1 cellular context compared by ENCODE assay signal in genomic region chr3:25652921-25653320, GRCh38.
TF ChIP-seq lines count a peak whose summit lies in the region.

No MANE protein-coding gene starts in this region.

TF ChIP-seq in IMR-90, 13 proteins besides CTCF, POLR2A, EP300 and RAD21:
- no peak for TF ChIP-seq ELK1 (IDR thresholded peaks at IDR 0.05; ENCODE audit: borderline replicate concordance, low read depth, low read length)
- TF ChIP-seq SMC3 (IDR thresholded peaks at IDR 0.05; ENCODE audit: low read depth, low read length) = no peak
- TF ChIP-seq USF2 (IDR thresholded peaks at IDR 0.05; ENCODE audit: low read depth, low read length) = no peak
- TF ChIP-seq RFX5 (IDR thresholded peaks at IDR 0.05; ENCODE audit: low read depth, low read length) = no peak
- no peak for TF ChIP-seq MAZ (IDR thresholded peaks at IDR 0.05; ENCODE audit: borderline replicate concordance, low read depth, low read length)
- no peak for TF ChIP-seq CEBPB (IDR thresholded peaks at IDR 0.05; ENCODE audit: low read depth, low read length)
- no peak for TF ChIP-seq FOS (IDR thresholded peaks at IDR 0.05; ENCODE audit: low read depth, low read length)
- TF ChIP-seq NFE2L2 (IDR thresholded peaks at IDR 0.05; ENCODE audit: low read depth, low read length) = no peak
- TF ChIP-seq RCOR1 (IDR thresholded peaks at IDR 0.05; ENCODE audit: insufficient replicate concordance, low read length) = no peak
- no peak for TF ChIP-seq MAFK (IDR thresholded peaks at IDR 0.05; ENCODE audit: low read depth, low read length)
- no peak for TF ChIP-seq BHLHE40 (IDR thresholded peaks at IDR 0.05; ENCODE audit: low read depth, low read length)
